ENCODE assay signal across 19 cellular contexts in genomic region chr16:49658066-49658465, GRCh38.
DNase-seq lines count a peak whose midpoint lies in the region; ATAC-seq, FAIRE-seq and TF ChIP-seq lines count a peak whose summit lies in the region.
"Had no signal": no experiment of that assay in that cellular context is flagged by ENCODE, and none has a peak within 500 bp of the region (broad histone marks: within the 10 kb centered on the region; RNA-seq: fewer than 3 reads in every experiment).

No MANE protein-coding gene starts in this region.

- H3K9ac ChIP-seq in kidney (ENCODE audit: low read length in 2 of 2) (no peak overlapping the region), neural progenitor cell (no peak overlapping the region)

- no peak for ATAC-seq in left ventricle myocardium superior
- ATAC-seq in Right ventricle myocardium inferior = no peak
- ATAC-seq in GM18907 (IDR thresholded peaks at IDR 0.05; ENCODE audit: unreplicated experiment) = no peak
- ATAC-seq in T-helper 17 cell = no peak

- no peaks in the 10 kb centered on the region for H3K9me3 ChIP-seq in kidney (ENCODE audit: control insufficient read depth in 1 of 2, low read length in 2 of 2)
- H3K9me3 ChIP-seq in neural progenitor cell (ENCODE audit: low read depth) = no peaks in the 10 kb centered on the region
- H3K9me3 ChIP-seq in T-helper 17 cell (ENCODE audit: control insufficient read depth, low read length, poor library complexity, severe bottlenecking) = no peaks in the 10 kb centered on the region
- H3K9me3 ChIP-seq: A549 had no signal

- H2AFZ ChIP-seq in neural progenitor cell (replicated peaks) = no peak overlapping the region

- H3K27ac Mint-ChIP-seq in neural progenitor cell (peak overlapping the region; percentile 87), T-helper 17 cell (no peak overlapping the region)
- H3K27ac Mint-ChIP-seq: CD14-positive monocyte; CD4-positive, alpha-beta memory T cell had no signal

- no peaks in the 10 kb centered on the region for H3K36me3 ChIP-seq in kidney (ENCODE audit: control insufficient read depth in 1 of 2, insufficient read depth in 2 of 2, low read length in 2 of 2)
- H3K36me3 ChIP-seq in neural progenitor cell = no peaks in the 10 kb centered on the region

- DNase-seq in left ventricle myocardium superior = peak; percentile 21
- no peak for DNase-seq in Right ventricle myocardium inferior (ENCODE audit: missing footprints)
- peak; percentile 41 for DNase-seq in kidney
- DNase-seq in neural progenitor cell (ENCODE audit: low spot score) = no peak
- no peak for DNase-seq in NCI-H1092 treated with DMSO at 0.1 percent for 48 hours (lab: John Stamatoyannopoulos, UW)
- no peak for DNase-seq in T-helper 17 cell
- DNase-seq: AML-193; CD4-positive, alpha-beta memory T cell; DMS153; DMS79; GDM1; GOT3; H7 had no signal

- H3K27ac ChIP-seq in kidney (ENCODE audit: low read depth in 2 of 2, low read length in 2 of 2) = no peak overlapping the region
- H3K27ac ChIP-seq in neural progenitor cell = no peak overlapping the region
- H3K27ac ChIP-seq: 22Rv1, A549 had no signal

- intact Hi-C loops in left ventricle myocardium superior (cut with micrococcal nuclease) = no loop called here
- intact Hi-C loops in Right ventricle myocardium inferior (cut with DNase I) = no loop called here
- intact Hi-C loops in kidney (cut with DNase I) = no loop called here

- H3K4me1 Mint-ChIP-seq in neural progenitor cell (peaks cover 58% of the 10 kb centered on the region), T-helper 17 cell (no peaks in the 10 kb centered on the region)
- H3K4me1 Mint-ChIP-seq: CD14-positive monocyte; CD4-positive, alpha-beta memory T cell had no signal

- H3K4me1 ChIP-seq in kidney (ENCODE audit: control insufficient read depth in 1 of 2, insufficient read depth in 1 of 2, low read depth in 1 of 2, low read length in 2 of 2) = no peaks in the 10 kb centered on the region
- peaks cover 4% of the 10 kb centered on the region for H3K4me1 ChIP-seq in neural progenitor cell
- H3K4me1 ChIP-seq: A549 had no signal

- no peak overlapping the region for H3K4me3 Mint-ChIP-seq in neural progenitor cell
- H3K4me3 Mint-ChIP-seq in T-helper 17 cell = no peak overlapping the region
- H3K4me3 Mint-ChIP-seq: CD14-positive monocyte; CD4-positive, alpha-beta memory T cell had no signal

- peaks cover 10% of the 10 kb centered on the region for H3K27me3 Mint-ChIP-seq in neural progenitor cell (ENCODE audit: insufficient read depth, low read depth)
- H3K27me3 Mint-ChIP-seq in T-helper 17 cell = peaks cover 26% of the 10 kb centered on the region

- H3K79me2 ChIP-seq in neural progenitor cell (ENCODE audit: low read depth) = peaks cover 10% of the 10 kb centered on the region

- H3F3A ChIP-seq in neural progenitor cell (ENCODE audit: low read depth) = no peaks in the 10 kb centered on the region

- peaks cover 12% of the 10 kb centered on the region for H3K36me3 Mint-ChIP-seq in neural progenitor cell
- no peaks in the 10 kb centered on the region for H3K36me3 Mint-ChIP-seq in T-helper 17 cell (ENCODE audit: low read depth)
- H3K36me3 Mint-ChIP-seq: CD14-positive monocyte; CD4-positive, alpha-beta memory T cell had no signal

- H3K9me3 Mint-ChIP-seq in neural progenitor cell = no peaks in the 10 kb centered on the region
- H3K9me3 Mint-ChIP-seq: CD4-positive, alpha-beta memory T cell had no signal

- H3K4me2 ChIP-seq in neural progenitor cell = no peak overlapping the region
- H3K4me2 ChIP-seq: A549 had no signal

- FAIRE-seq in kidney (lab: Jason Lieb, UNC) = no peak
- FAIRE-seq: A549, GM12892, GM18507 had no signal

- no peak overlapping the region for H3K4me3 ChIP-seq in kidney (ENCODE audit: low read length in 2 of 2)
- H3K4me3 ChIP-seq in neural progenitor cell = no peak overlapping the region
- H3K4me3 ChIP-seq: A549 had no signal

- H3K27me3 ChIP-seq in neural progenitor cell = no peaks in the 10 kb centered on the region

- peaks cover 34% of the 10 kb centered on the region for H4K20me1 ChIP-seq in neural progenitor cell (ENCODE audit: low read depth)

- TF ChIP-seq CTCF in kidney (IDR thresholded peaks at IDR 0.05; ENCODE audit: borderline replicate concordance, extremely low read depth, insufficient read depth) = no peak
- no peak for TF ChIP-seq CTCF in neural progenitor cell (IDR thresholded peaks at IDR 0.05)

Comparison
In these comparisons a context has a peak if more than half of its experiments do, and no peak if none do; other contexts are left out.
1. DNase-seq: peak in left ventricle myocardium superior (single experiment) and kidney (single experiment); none in Right ventricle myocardium inferior (single experiment), neural progenitor cell (single experiment), NCI-H1092 treated with DMSO at 0.1 percent for 48 hours (single experiment) and T-helper 17 cell (0 of 3).